In genomic region chr17:75516619-75517276, GRCh38 we compare ENCODE assay signal across 8 cellular contexts. TPM values are rescaled to one million over a fixed set of nuclear protein-coding genes. Genes with fewer than 3 reads are reported as not detected.
A peak's percentile ranks its signal among the peaks of the same experiment; 100 is the strongest.
DNase-seq lines count a peak whose midpoint lies in the region; ATAC-seq lines count a peak whose summit lies in the region.

No MANE protein-coding gene starts in this region.

- H3K4me1 ChIP-seq in NT2/D1 (ENCODE audit: insufficient read depth, insufficient read length), result peaks cover 13% of the 10 kb centered on the region

- peak overlapping the region; percentile 64 for H3K27ac Mint-ChIP-seq in activated naive CD8-positive, alpha-beta T cell treated with anti-CD3 and anti-CD28 coated beads for 36 hours

- H3K9me3 ChIP-seq in NT2/D1 (ENCODE audit: insufficient read depth, low read length), result no peaks in the 10 kb centered on the region
- peaks cover 2% of the 10 kb centered on the region for H3K9me3 ChIP-seq in iPS-18c (ENCODE audit: control insufficient read depth, insufficient read depth, low read length)

- peak; percentile 25 for ATAC-seq in HG02588 (IDR thresholded peaks at IDR 0.05; ENCODE audit: unreplicated experiment)

- H3K9me3 Mint-ChIP-seq in activated naive CD8-positive, alpha-beta T cell treated with anti-CD3 and anti-CD28 coated beads for 36 hours, result no peaks in the 10 kb centered on the region

- H3K36me3 ChIP-seq in NT2/D1 (ENCODE audit: insufficient read depth, insufficient read length, low read length), result peaks cover 59% of the 10 kb centered on the region

- DNase-seq in DMS 273 (lab: John Stamatoyannopoulos, UW; ENCODE audit: unreplicated experiment) (peak; percentile 75), DMS 273 treated with DMSO at 0.1 percent for 48 hours (lab: John Stamatoyannopoulos, UW) (no peak), NT2/D1 (ENCODE audit: low read depth, low spot score) (no peak), AG20443 (ENCODE audit: low spot score) (no peak)
- peak; percentile 63 for DNase-seq in activated naive CD8-positive, alpha-beta T cell treated with anti-CD3 and anti-CD28 coated beads for 36 hours
- DNase-seq in stimulated activated CD4-positive, alpha-beta T cell treated with anti-CD3 and anti-CD28 coated beads, Interleukin-2, amount 100 ng/mL, for 24 hours, result peak; percentile 44 to 47

- peak overlapping the region; percentile 82 for H3K4me3 ChIP-seq in NT2/D1 (ENCODE audit: insufficient read length, low read depth)
- H3K4me3 ChIP-seq in iPS-18c (ENCODE audit: insufficient read depth, low read depth, low read length), result peak overlapping the region; percentile 77

- peak overlapping the region; percentile 90 for H3K4me3 Mint-ChIP-seq in activated naive CD8-positive, alpha-beta T cell treated with anti-CD3 and anti-CD28 coated beads for 36 hours

- peak overlapping the region; percentile 83 for H3K9ac ChIP-seq in NT2/D1 (ENCODE audit: insufficient read length, low read depth)

- H3K36me3 Mint-ChIP-seq in activated naive CD8-positive, alpha-beta T cell treated with anti-CD3 and anti-CD28 coated beads for 36 hours, result peaks cover 17% of the 10 kb centered on the region

- peaks cover 3% of the 10 kb centered on the region for H3K27me3 Mint-ChIP-seq in activated naive CD8-positive, alpha-beta T cell treated with anti-CD3 and anti-CD28 coated beads for 36 hours

- peaks cover 23% of the 10 kb centered on the region for H3K4me1 Mint-ChIP-seq in activated naive CD8-positive, alpha-beta T cell treated with anti-CD3 and anti-CD28 coated beads for 36 hours

- no peaks in the 10 kb centered on the region for H3K27me3 ChIP-seq in NT2/D1 (ENCODE audit: insufficient read depth, insufficient read length)

RNA-seq across cellular contexts. Expression of gene TSEN54, which starts 0.4 kb away (rescaled TPM):
- total RNA-seq in activated naive CD8-positive, alpha-beta T cell treated with anti-CD3 and anti-CD28 coated beads for 36 hours, result 10 to 100 TPM; 44.6 to 45.5 TPM

RNA-seq across cellular contexts. Expression of gene CASKIN2, which starts 1.4 kb away (rescaled TPM):
- total RNA-seq in activated naive CD8-positive, alpha-beta T cell treated with anti-CD3 and anti-CD28 coated beads for 36 hours, result 1 to 10 TPM; 4.3 to 4.5 TPM

RNA-seq across cellular contexts. Expression of gene LLGL2, which starts 8.7 kb away (rescaled TPM):
- total RNA-seq in activated naive CD8-positive, alpha-beta T cell treated with anti-CD3 and anti-CD28 coated beads for 36 hours, result 1 to 10 TPM; 4.8 to 5.0 TPM

Comparison
In these comparisons a context has a peak if more than half of its experiments do, and no peak if none do; other contexts are left out.
1. DNase-seq: peak in DMS 273 (single experiment), activated naive CD8-positive, alpha-beta T cell treated with anti-CD3 and anti-CD28 coated beads for 36 hours (single experiment) and stimulated activated CD4-positive, alpha-beta T cell treated with anti-CD3 and anti-CD28 coated beads, Interleukin-2, amount 100 ng/mL, for 24 hours (2 of 2); none in DMS 273 treated with DMSO at 0.1 percent for 48 hours (single experiment), NT2/D1 (single experiment) and AG20443 (single experiment).